ENCODE assay signal across 23 cellular contexts in genomic region chr7:78195281-78195680, GRCh38.
"Had no signal": no experiment of that assay in that cellular context is flagged by ENCODE, and none has a peak within 500 bp of the region (broad histone marks: within the 10 kb centered on the region; RNA-seq: fewer than 3 reads in every experiment).

No MANE protein-coding gene starts in this region.

- H3K4me3 ChIP-seq: left ventricle myocardium inferior, lung, mucosa of descending colon, ovary, right atrium auricular region, right lobe of liver, skin epidermis, stomach, suprapubic skin, thoracic aorta, tibial artery, uterus had no signal

- DNase-seq: hypothalamus; immature natural killer cell; islet precursor cell; left ventricle myocardium inferior; mesendoderm; mucosa of descending colon; naive thymus-derived CD4-positive, alpha-beta T cell; ovary; right lobe of liver; stimulated activated CD4-positive, alpha-beta T cell treated with anti-CD3 and anti-CD28 coated beads, Interleukin-12 subunit alpha, Interleukin-12 subunit beta, amount 100 ng/mL, for 4 hours; stimulated activated CD4-positive, alpha-beta T cell treated with anti-CD3 and anti-CD28 coated beads, Interleukin-15, amount 100 ng/mL, for 24 hours; stimulated activated CD4-positive, alpha-beta T cell treated with anti-CD3 and anti-CD28 coated beads, Interleukin-2, amount 100 ng/mL, for 24 hours; stimulated activated CD4-positive, alpha-beta T cell treated with anti-CD3 and anti-CD28 coated beads, Interleukin-4, amount 100 ng/mL, for 1 hour; stimulated activated naive B cell treated with anti-CD40 and anti-IgM and Interleukin-4, amounts not matched to agents 10 μg/mL and 1 μg/mL and 100 μg/mL, for 72 hours; stimulated activated naive CD8-positive, alpha-beta T cell treated with anti-CD3 and anti-CD28 coated beads, Interleukin-15, Interleukin-2, amounts not matched to agents 100 U/mL and 50 U/mL, for 24 hours; stomach; tibial artery; uterus had no signal
